Comparison of ENCODE assay signal across 1 cellular context in the genomic region with DNA sequence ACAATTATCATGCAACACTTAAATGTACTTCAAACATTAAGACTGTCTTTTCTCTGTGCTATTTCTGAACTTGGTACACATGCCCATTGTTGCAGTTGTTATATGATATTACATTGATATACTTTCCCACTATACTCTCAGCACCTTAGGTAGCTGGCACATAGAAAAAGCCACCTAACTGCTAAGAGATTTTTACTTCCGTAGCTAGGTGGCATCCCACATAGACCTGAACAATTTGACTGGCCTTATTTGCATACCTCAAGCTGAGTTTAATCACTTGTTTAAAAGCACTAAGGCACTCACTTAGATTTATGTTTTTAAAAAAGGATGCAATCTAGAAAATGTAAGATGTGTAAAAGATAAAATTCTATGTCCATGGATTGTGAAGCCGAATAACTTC.
TF ChIP-seq lines count a peak whose summit lies in the region.

No MANE protein-coding gene starts in this region.

TF ChIP-seq in GM12878, 131 proteins besides CTCF, POLR2A, EP300 and RAD21 (continued from another document):
- TF ChIP-seq, protein P1, sequence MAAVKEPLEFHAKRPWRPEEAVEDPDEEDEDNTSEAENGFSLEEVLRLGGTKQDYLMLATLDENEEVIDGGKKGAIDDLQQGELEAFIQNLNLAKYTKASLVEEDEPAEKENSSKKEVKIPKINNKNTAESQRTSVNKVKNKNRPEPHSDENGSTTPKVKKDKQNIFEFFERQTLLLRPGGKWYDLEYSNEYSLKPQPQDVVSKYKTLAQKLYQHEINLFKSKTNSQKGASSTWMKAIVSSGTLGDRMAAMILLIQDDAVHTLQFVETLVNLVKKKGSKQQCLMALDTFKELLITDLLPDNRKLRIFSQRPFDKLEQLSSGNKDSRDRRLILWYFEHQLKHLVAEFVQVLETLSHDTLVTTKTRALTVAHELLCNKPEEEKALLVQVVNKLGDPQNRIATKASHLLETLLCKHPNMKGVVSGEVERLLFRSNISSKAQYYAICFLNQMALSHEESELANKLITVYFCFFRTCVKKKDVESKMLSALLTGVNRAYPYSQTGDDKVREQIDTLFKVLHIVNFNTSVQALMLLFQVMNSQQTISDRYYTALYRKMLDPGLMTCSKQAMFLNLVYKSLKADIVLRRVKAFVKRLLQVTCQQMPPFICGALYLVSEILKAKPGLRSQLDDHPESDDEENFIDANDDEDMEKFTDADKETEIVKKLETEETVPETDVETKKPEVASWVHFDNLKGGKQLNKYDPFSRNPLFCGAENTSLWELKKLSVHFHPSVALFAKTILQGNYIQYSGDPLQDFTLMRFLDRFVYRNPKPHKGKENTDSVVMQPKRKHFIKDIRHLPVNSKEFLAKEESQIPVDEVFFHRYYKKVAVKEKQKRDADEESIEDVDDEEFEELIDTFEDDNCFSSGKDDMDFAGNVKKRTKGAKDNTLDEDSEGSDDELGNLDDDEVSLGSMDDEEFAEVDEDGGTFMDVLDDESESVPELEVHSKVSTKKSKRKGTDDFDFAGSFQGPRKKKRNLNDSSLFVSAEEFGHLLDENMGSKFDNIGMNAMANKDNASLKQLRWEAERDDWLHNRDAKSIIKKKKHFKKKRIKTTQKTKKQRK (IDR thresholded peaks at IDR 0.05; ENCODE audit: low read depth, low read length), result no peak
- TF ChIP-seq POU2F2 (IDR thresholded peaks at IDR 0.05; ENCODE audit: borderline replicate concordance, low read depth, low read length), result 0 out of 3 replicates have a peak, but pooled peaks have one; percentile 24
